Comparison of ENCODE assay signal across 17 cellular contexts in genomic region chr12:74449872-74450271, GRCh38.
DNase-seq lines count a peak whose midpoint lies in the region; ATAC-seq and TF ChIP-seq lines count a peak whose summit lies in the region.
"Had no signal": no experiment of that assay in that cellular context is flagged by ENCODE, and none has a peak within 500 bp of the region (broad histone marks: within the 10 kb centered on the region; RNA-seq: fewer than 3 reads in every experiment).

No MANE protein-coding gene starts in this region.

- POLR2A ChIA-PET in A673 (lab: Charles Lee; ENCODE audit: low non-redundant PET) = no interaction called here

- H3K4me3 ChIP-seq in A673 (ENCODE audit: low read depth, low read length, poor library complexity, severe bottlenecking) (no peak overlapping the region), kidney epithelial cell (ENCODE audit: low read depth, low read length) (no peak overlapping the region)
- H3K4me3 ChIP-seq: psoas muscle, suprapubic skin had no signal

- TF ChIP-seq CTCF in A673 (conservative IDR thresholded peaks at IDR 0.05; ENCODE audit: low read depth, low read length) (no peak), kidney epithelial cell (IDR thresholded peaks at IDR 0.05; ENCODE audit: insufficient read depth, low read length, poor library complexity, severe bottlenecking) (no peak)

- CTCF ChIA-PET in A673 (lab: Charles Lee) = no interaction called here

- intact Hi-C loops in A673 (cut with micrococcal nuclease; ENCODE audit: unreplicated experiment) = no loop called here

- H3K36me3 ChIP-seq in A673 (ENCODE audit: insufficient read depth, low read length, poor library complexity, severe bottlenecking) (no peaks in the 10 kb centered on the region), kidney epithelial cell (ENCODE audit: control insufficient read depth, insufficient read depth, low read length) (no peaks in the 10 kb centered on the region)
- H3K36me3 ChIP-seq: suprapubic skin had no signal

- no peaks in the 10 kb centered on the region for H3K9me3 ChIP-seq in A673 (ENCODE audit: low read depth, low read length, poor library complexity, severe bottlenecking)
- H3K9me3 ChIP-seq: Caco-2, psoas muscle, suprapubic skin had no signal

- H3K4me1 ChIP-seq in A673 (ENCODE audit: insufficient read depth, low read length, poor library complexity, severe bottlenecking) = no peaks in the 10 kb centered on the region
- H3K4me1 ChIP-seq: Caco-2, psoas muscle, suprapubic skin had no signal

- DNase-seq in A673 (ENCODE audit: low spot score) (peak; percentile 69), HS-5 (ENCODE audit: low read depth) (peak; percentile 82), amniotic epithelial cell (ENCODE audit: low read depth) (peak; percentile 95), kidney epithelial cell (ENCODE audit: low read depth) (peak; percentile 43), DMS 273 (lab: John Stamatoyannopoulos, UW; ENCODE audit: unreplicated experiment) (no peak)
- DNase-seq in activated CD8-positive, alpha-beta memory T cell treated with anti-CD3 and anti-CD28 coated beads for 24 hours = no peak
- DNase-seq: ACHN; activated CD4-positive, alpha-beta T cell treated with anti-CD3 and anti-CD28 coated beads, Interleukin-2, amount 50 U/mL, for 1 hour; activated T-cell treated with anti-CD3 and anti-CD28 coated beads, Interleukin-2, amount 50 U/mL, for 48 hours; Caco-2; head of caudate nucleus; kidney; NCI-H1105 treated with DMSO at 0.1 percent for 48 hours; psoas muscle had no signal

- H3K27me3 ChIP-seq in A673 (replicated peaks; ENCODE audit: insufficient read depth, low read depth, low read length, poor library complexity) (no peaks in the 10 kb centered on the region), kidney epithelial cell (ENCODE audit: control insufficient read depth, insufficient read depth, low read length) (no peaks in the 10 kb centered on the region)
- H3K27me3 ChIP-seq: suprapubic skin had no signal

- no peak overlapping the region for H3K27ac ChIP-seq in A673 (ENCODE audit: low read depth, low read length, poor library complexity, severe bottlenecking)
- H3K27ac ChIP-seq: psoas muscle, suprapubic skin had no signal

- no TSS peak for BruUV-seq in A673 (replicated peaks; lab: Mats Ljungman, UMichigan)

- no peak for ATAC-seq in GM21528 (IDR thresholded peaks at IDR 0.05; ENCODE audit: low FRiP score, unreplicated experiment)
- ATAC-seq in GM19452 (IDR thresholded peaks at IDR 0.05; ENCODE audit: unreplicated experiment) = no peak
- ATAC-seq: psoas muscle had no signal

Comparison
In these comparisons a context has a peak if more than half of its experiments do, and no peak if none do; other contexts are left out.
1. DNase-seq: peak in A673 (single experiment), HS-5 (single experiment), amniotic epithelial cell (single experiment) and kidney epithelial cell (single experiment); none in activated CD8-positive, alpha-beta memory T cell treated with anti-CD3 and anti-CD28 coated beads for 24 hours (single experiment) and DMS 273 (single experiment).